In the genomic region with DNA sequence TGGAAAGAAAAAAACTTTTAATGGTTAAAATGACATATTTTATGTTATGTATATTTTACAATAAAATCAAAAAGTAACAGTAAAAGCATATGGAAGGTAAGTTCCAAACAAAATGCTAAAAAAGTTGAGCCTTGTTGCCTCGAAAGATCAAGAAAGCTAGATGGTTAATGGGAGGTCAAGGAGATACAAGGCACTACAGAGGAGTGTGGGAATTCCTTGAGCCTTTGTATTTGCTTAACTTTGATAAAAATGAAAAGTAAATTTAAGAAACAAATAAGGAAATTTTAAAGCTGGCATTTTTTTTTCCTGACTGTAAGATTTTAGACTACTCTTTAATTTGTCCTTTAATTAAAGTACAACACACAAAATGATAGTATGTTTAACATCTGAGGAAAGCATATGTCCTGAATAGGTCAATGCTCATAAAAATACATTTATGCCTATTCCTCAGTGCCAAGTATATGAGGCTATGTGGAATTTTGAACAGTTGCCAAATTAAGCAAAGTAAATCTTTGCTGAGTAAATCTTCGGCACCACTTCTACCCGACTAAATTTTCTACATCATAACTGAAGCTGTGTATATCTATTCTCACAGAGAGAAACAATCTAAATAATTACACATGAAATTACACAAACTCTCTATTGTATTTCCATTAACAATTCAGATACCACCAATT, we compare ENCODE assay signal across 20 cellular contexts.
A peak's percentile ranks its signal among the peaks of the same experiment; 100 is the strongest.
DNase-seq lines count a peak whose midpoint lies in the region; ATAC-seq, FAIRE-seq and TF ChIP-seq lines count a peak whose summit lies in the region.
"Had no signal": no experiment of that assay in that cellular context is flagged by ENCODE, and none has a peak within 500 bp of the region (broad histone marks: within the 10 kb centered on the region; RNA-seq: fewer than 3 reads in every experiment).

No MANE protein-coding gene starts in this region.

- CTCF ChIA-PET in mammary epithelial cell (lab: Charles Lee; ENCODE audit: low non-redundant PET): no interaction called here

- intact Hi-C loops in mammary epithelial cell (cut with micrococcal nuclease): loop anchor here (10.0 kb wide), 1 partner anchor 116 kb away; no protein-coding TSS in a partner anchor
- intact Hi-C loops in spleen (cut with DNase I; ENCODE audit: low total_unique reads): no loop called here

- dilution Hi-C loops in mammary epithelial cell (cut with HindIII; ENCODE audit: low sequenced_read_pairs): no loop called here

- FAIRE-seq in bronchial epithelial cell (lab: Jason Lieb, UNC): no peak
- FAIRE-seq: GM12891, K562 had no signal

- no peak overlapping the region for H3K9ac ChIP-seq in mammary epithelial cell (ENCODE audit: insufficient read depth, low read length)
- H3K9ac ChIP-seq: SK-N-SH had no signal

- no TSS peak for BruUV-seq in mammary epithelial cell (replicated peaks; lab: Mats Ljungman, UMichigan)

- no peak overlapping the region for H3K27ac Mint-ChIP-seq in activated naive CD4-positive, alpha-beta T cell treated with anti-CD3 and anti-CD28 coated beads, Interleukin-2, amount 50 U/mL, for 72 hours

- H3K4me3 ChIP-seq in mammary epithelial cell (replicated peaks in 1 of 3; ENCODE audit: insufficient read depth in 1 of 3, low read depth in 2 of 3, low read length in 3 of 3) (no peak overlapping the region), bronchial epithelial cell (ENCODE audit: low read depth, low read length) (no peak overlapping the region), spleen (no peak overlapping the region)
- H3K4me3 ChIP-seq: HAP-1, K562 had no signal

- H3K36me3 ChIP-seq in mammary epithelial cell (ENCODE audit: insufficient read depth, low read length) (no peaks in the 10 kb centered on the region), bronchial epithelial cell (ENCODE audit: control insufficient read depth, insufficient read depth, low read length) (no peaks in the 10 kb centered on the region), spleen (no peaks in the 10 kb centered on the region)
- H3K36me3 ChIP-seq: HAP-1 had no signal

- TF ChIP-seq CTCF in mammary epithelial cell (conservative IDR thresholded peaks at IDR 0.05 in 1 of 2, IDR thresholded peaks at IDR 0.05 in 1 of 2; ENCODE audit: extremely low read depth in 1 of 2, insufficient read depth in 1 of 2, low read depth in 1 of 2, low read length in 2 of 2): no peak
- no peak for TF ChIP-seq CTCF in bronchial epithelial cell (IDR thresholded peaks at IDR 0.05; ENCODE audit: insufficient read depth, low read length, severe bottlenecking)
- TF ChIP-seq CTCF in spleen (IDR thresholded peaks at IDR 0.05 in 8 of 11, conservative IDR thresholded peaks at IDR 0.05 in 3 of 11): no peak

- no peaks in the 10 kb centered on the region for H3K9me3 Mint-ChIP-seq in activated naive CD4-positive, alpha-beta T cell treated with anti-CD3 and anti-CD28 coated beads, Interleukin-2, amount 50 U/mL, for 72 hours

- H2AFZ ChIP-seq in mammary epithelial cell (ENCODE audit: low read depth, low read length): no peak overlapping the region

- no peaks in the 10 kb centered on the region for H3K36me3 Mint-ChIP-seq in activated naive CD4-positive, alpha-beta T cell treated with anti-CD3 and anti-CD28 coated beads, Interleukin-2, amount 50 U/mL, for 72 hours

- no peak for ATAC-seq in activated naive CD4-positive, alpha-beta T cell treated with anti-CD3 and anti-CD28 coated beads, Interleukin-2, amount 50 U/mL, for 72 hours
- ATAC-seq in HG02623 (IDR thresholded peaks at IDR 0.05; ENCODE audit: unreplicated experiment): no peak
- ATAC-seq: K562, Panc1 had no signal

- DNase-seq in T47D (ENCODE audit: low read depth in 1 of 2, low spot score in 1 of 2): peak; percentile 8 to 51
- DNase-seq in mammary epithelial cell: no peak
- peak; percentile 18 for DNase-seq in bronchial epithelial cell (ENCODE audit: low read depth)
- peak; percentile 14 for DNase-seq in iris pigment epithelial cell (ENCODE audit: low read depth)
- DNase-seq in activated naive CD4-positive, alpha-beta T cell treated with anti-CD3 and anti-CD28 coated beads, Interleukin-2, amount 50 U/mL, for 72 hours (ENCODE audit: low spot score in 2 of 2): no peak
- no peak for DNase-seq in activated CD4-positive, CD25-positive, alpha-beta regulatory T cell (lab: John Stamatoyannopoulos, UW)
- no peak for DNase-seq in spleen
- DNase-seq: C1 segment of cervical spinal cord, DMS153, NCI-H1092, NCI-H1694, NCI-H2107, NCI-H345, Right ventricle myocardium superior, SK-N-SH had no signal

- no peaks in the 10 kb centered on the region for H3K9me3 ChIP-seq in mammary epithelial cell (replicated peaks; ENCODE audit: insufficient read depth, low read length)
- H3K9me3 ChIP-seq in spleen: no peaks in the 10 kb centered on the region
- H3K9me3 ChIP-seq: HAP-1, SK-N-SH had no signal

- H3K27ac ChIP-seq in mammary epithelial cell (ENCODE audit: insufficient read depth, low read depth, low read length) (no peak overlapping the region), spleen (no peak overlapping the region)

- no peaks in the 10 kb centered on the region for H4K20me1 ChIP-seq in mammary epithelial cell (ENCODE audit: insufficient read depth, low read length)

- no peaks in the 10 kb centered on the region for H3K4me1 ChIP-seq in mammary epithelial cell (ENCODE audit: insufficient read depth, low read length)
- no peaks in the 10 kb centered on the region for H3K4me1 ChIP-seq in spleen
- H3K4me1 ChIP-seq: HAP-1 had no signal

- in situ Hi-C loops in T47D (cut with HindIII; ENCODE audit: low pct_unique_long_range_greater_than_20kb, low sequenced_read_pairs) (no loop called here), mammary epithelial cell (cut with MboI; ENCODE audit: low sequenced_read_pairs in 2 of 2) (no loop called here)

- WGBS in mammary epithelial cell (ENCODE audit: low coverage, missing lambda C conversion rate): 69% methylated on average over 3 of the region's 3 CpGs
- WGBS in spleen, 5 donors: 83 to 89% (median 88%) methylated on average over 3 of the region's 3 CpGs

- no peak overlapping the region for H3K4me2 ChIP-seq in mammary epithelial cell (ENCODE audit: insufficient read depth, low read depth, low read length)
- H3K4me2 ChIP-seq: SK-N-SH had no signal

- H3K27me3 ChIP-seq in mammary epithelial cell (ENCODE audit: insufficient read depth, low read length) (peaks cover 1% of the 10 kb centered on the region), bronchial epithelial cell (ENCODE audit: control insufficient read depth, insufficient read depth, low read length) (no peaks in the 10 kb centered on the region), spleen (replicated peaks in 1 of 7) (no peaks in the 10 kb centered on the region)

- H3K79me2 ChIP-seq in mammary epithelial cell (ENCODE audit: insufficient read depth, low read length): no peaks in the 10 kb centered on the region

- TF ChIP-seq POLR2A in spleen (IDR thresholded peaks at IDR 0.05): no peak

Comparison
In these comparisons a context has a peak if more than half of its experiments do, and no peak if none do; other contexts are left out.
1. DNase-seq: peak in T47D (2 of 2), bronchial epithelial cell (single experiment) and iris pigment epithelial cell (single experiment); none in mammary epithelial cell (single experiment), activated naive CD4-positive, alpha-beta T cell treated with anti-CD3 and anti-CD28 coated beads, Interleukin-2, amount 50 U/mL, for 72 hours (0 of 2), activated CD4-positive, CD25-positive, alpha-beta regulatory T cell (0 of 4) and spleen (single experiment).